10 cellular contexts compared by ENCODE assay signal in the genomic region with DNA sequence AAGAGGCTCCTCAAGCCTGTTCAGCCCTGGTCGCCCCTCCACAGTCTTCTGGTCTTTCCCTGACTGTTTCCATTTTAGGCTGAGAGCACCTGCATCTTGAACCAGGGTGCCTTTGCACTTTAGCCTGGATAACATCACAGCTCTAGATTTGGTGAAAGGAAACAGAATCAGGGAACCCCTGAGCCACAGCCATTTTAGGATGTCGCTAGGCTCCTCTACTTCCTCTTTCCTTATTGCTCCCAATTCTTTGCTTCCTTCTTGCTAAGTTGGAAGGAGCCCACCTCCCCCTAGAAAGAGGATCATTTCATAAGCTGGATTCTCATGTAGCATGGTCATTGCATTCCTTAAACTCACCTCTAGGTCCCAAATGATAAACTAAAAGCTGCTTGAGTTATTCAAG.
"Had no signal": no experiment of that assay in that cellular context is flagged by ENCODE, and none has a peak within 500 bp of the region (broad histone marks: within the 10 kb centered on the region; RNA-seq: fewer than 3 reads in every experiment).

No MANE protein-coding gene starts in this region.

- H3K4me3 Mint-ChIP-seq: activated naive CD4-positive, alpha-beta T cell treated with anti-CD3 and anti-CD28 coated beads for 36 hours; endodermal cell; immature natural killer cell; natural killer cell had no signal

- H3K36me3 Mint-ChIP-seq: immature natural killer cell, natural killer cell had no signal

- H3K36me3 ChIP-seq: heart left ventricle, neutrophil, thyroid gland had no signal

- H3K4me1 Mint-ChIP-seq: endodermal cell, immature natural killer cell, natural killer cell had no signal

- H3K27me3 Mint-ChIP-seq: activated T-helper 17 cell treated with anti-CD3 and anti-CD28 coated beads, Interleukin-2, amount 50 U/mL, for 72 hours had no signal

- H3K4me3 ChIP-seq: heart left ventricle, thyroid gland had no signal

- H3K9me3 Mint-ChIP-seq: activated naive CD4-positive, alpha-beta T cell treated with anti-CD3 and anti-CD28 coated beads for 36 hours; activated T-helper 17 cell treated with anti-CD3 and anti-CD28 coated beads, Interleukin-2, amount 50 U/mL, for 72 hours; immature natural killer cell; natural killer cell had no signal

- H3K4me1 ChIP-seq: thyroid gland had no signal

- H3K9me3 ChIP-seq: neutrophil, thyroid gland had no signal

- H3K27me3 ChIP-seq: heart left ventricle, neutrophil, thyroid gland had no signal

- H3K27ac Mint-ChIP-seq: activated naive CD4-positive, alpha-beta T cell treated with anti-CD3 and anti-CD28 coated beads for 36 hours; activated T-helper 17 cell treated with anti-CD3 and anti-CD28 coated beads, Interleukin-2, amount 50 U/mL, for 72 hours; endodermal cell; immature natural killer cell; natural killer cell had no signal

- DNase-seq: posterior cingulate gyrus, retina had no signal

- H3K27ac ChIP-seq: heart left ventricle, neutrophil, thyroid gland had no signal
